16 cellular contexts compared by ENCODE assay signal in the genomic region with DNA sequence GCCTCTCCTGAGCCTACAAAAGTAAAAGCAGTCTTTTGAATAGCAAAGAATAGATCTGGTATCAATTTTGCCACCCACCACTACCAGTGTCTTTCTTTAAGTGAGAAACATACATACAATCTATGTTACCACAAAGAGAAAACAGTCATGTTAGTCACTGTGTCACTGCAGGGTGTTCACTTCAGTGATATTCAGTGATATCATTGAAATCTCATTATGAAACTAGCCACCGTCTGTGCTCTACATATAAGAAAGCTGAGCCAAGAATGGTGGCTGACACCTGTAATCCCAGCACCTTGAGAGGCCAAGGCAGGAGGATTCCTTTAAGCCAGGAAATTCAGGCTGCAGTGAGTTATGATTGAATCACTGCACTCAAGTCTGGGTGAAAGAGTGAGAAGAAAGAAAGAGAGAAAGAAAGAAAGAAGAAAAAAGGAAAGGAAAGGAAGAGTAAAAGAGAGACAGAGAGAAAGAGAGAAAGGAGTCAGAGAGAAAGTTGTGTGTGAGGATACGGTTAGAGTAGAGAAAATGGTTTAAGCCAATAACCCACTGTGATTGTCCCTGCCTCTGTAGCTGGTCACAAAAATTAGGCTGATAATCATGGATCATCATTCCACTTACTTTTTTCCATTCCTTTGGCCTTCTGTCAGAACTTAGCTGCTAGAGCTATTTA.
A peak's percentile ranks its signal among the peaks of the same experiment; 100 is the strongest.
DNase-seq lines count a peak whose midpoint lies in the region; ATAC-seq and TF ChIP-seq lines count a peak whose summit lies in the region.
"Had no signal": no experiment of that assay in that cellular context is flagged by ENCODE, and none has a peak within 500 bp of the region (broad histone marks: within the 10 kb centered on the region; RNA-seq: fewer than 3 reads in every experiment).

No MANE protein-coding gene starts in this region.

- CTCF ChIA-PET in activated CD8-positive, alpha-beta memory T cell treated with anti-CD3 and anti-CD28 coated beads, Interleukin-2, amount 10 ng/mL, durations not matched to agents 7 days and 5 days (lab: Charles Lee), result no interaction called here

- H3K4me1 ChIP-seq in lower lobe of right lung, result no peaks in the 10 kb centered on the region
- H3K4me1 ChIP-seq: BLaER1, Caco-2 had no signal

- H3K9me3 ChIP-seq in lower lobe of right lung, result no peaks in the 10 kb centered on the region
- H3K9me3 ChIP-seq: Caco-2 had no signal

- H3K27ac Mint-ChIP-seq in activated CD8-positive, alpha-beta memory T cell treated with anti-CD3 and anti-CD28 coated beads, Interleukin-2, amount 10 ng/mL, durations not matched to agents 7 days and 5 days, result no peak overlapping the region
- H3K27ac Mint-ChIP-seq in activated naive CD4-positive, alpha-beta T cell treated with anti-CD3 and anti-CD28 coated beads, Interleukin-2, amount 50 U/mL, for 72 hours, result no peak overlapping the region

- no peak for TF ChIP-seq CTCF in lower lobe of right lung (IDR thresholded peaks at IDR 0.05)

- H3K27me3 ChIP-seq in lower lobe of right lung (ENCODE audit: low read depth), result no peaks in the 10 kb centered on the region
- H3K27me3 ChIP-seq: BLaER1 had no signal

- DNase-seq in NCI-H82 (lab: John Stamatoyannopoulos, UW), result peak; percentile 20
- DNase-seq in NCI-H82 treated with DMSO at 0.1 percent for 48 hours (lab: John Stamatoyannopoulos, UW; ENCODE audit: unreplicated experiment), result no peak
- no peak for DNase-seq in activated CD8-positive, alpha-beta memory T cell treated with anti-CD3 and anti-CD28 coated beads, Interleukin-2, amount 10 ng/mL, durations not matched to agents 7 days and 5 days
- DNase-seq in activated CD8-positive, alpha-beta memory T cell treated with anti-CD3 and anti-CD28 coated beads, Interleukin-2, amount 50 U/mL, for 4 hours, result no peak
- no peak for DNase-seq in activated naive CD4-positive, alpha-beta T cell treated with anti-CD3 and anti-CD28 coated beads, Interleukin-2, amount 50 U/mL, for 72 hours (ENCODE audit: low spot score in 2 of 2)
- no peak for DNase-seq in activated naive CD4-positive, alpha-beta T cell treated with anti-CD3 and anti-CD28 coated beads, Interleukin-2, amount 50 U/mL, for 16 hours
- no peak for DNase-seq in stimulated activated naive CD8-positive, alpha-beta T cell treated with anti-CD3 and anti-CD28 coated beads, Interleukin-15, Interleukin-2, amounts not matched to agents 100 U/mL and 50 U/mL, for 24 hours
- DNase-seq in lower lobe of right lung, result no peak
- DNase-seq: Caco-2; CD8-positive, alpha-beta memory T cell; DND-41; GDM1; GOT3; H9 had no signal

- no peak overlapping the region for H3K4me3 ChIP-seq in lower lobe of right lung
- H3K4me3 ChIP-seq: BLaER1 had no signal

- H3K4me1 Mint-ChIP-seq in activated CD8-positive, alpha-beta memory T cell treated with anti-CD3 and anti-CD28 coated beads, Interleukin-2, amount 10 ng/mL, durations not matched to agents 7 days and 5 days, result peaks cover 6% of the 10 kb centered on the region
- H3K4me1 Mint-ChIP-seq: H9 had no signal

- no peak overlapping the region for H3K27ac ChIP-seq in lower lobe of right lung
- H3K27ac ChIP-seq: 22Rv1, BLaER1 had no signal

- no peaks in the 10 kb centered on the region for H3K36me3 ChIP-seq in lower lobe of right lung
- H3K36me3 ChIP-seq: BLaER1 had no signal

- peaks cover 3% of the 10 kb centered on the region for H3K27me3 Mint-ChIP-seq in activated CD8-positive, alpha-beta memory T cell treated with anti-CD3 and anti-CD28 coated beads, Interleukin-2, amount 10 ng/mL, durations not matched to agents 7 days and 5 days
- H3K27me3 Mint-ChIP-seq: CD8-positive, alpha-beta memory T cell had no signal

- intact Hi-C loops in lower lobe of right lung (cut with DNase I), result no loop called here

- peaks cover 3% of the 10 kb centered on the region for H3K9me3 Mint-ChIP-seq in activated CD8-positive, alpha-beta memory T cell treated with anti-CD3 and anti-CD28 coated beads, Interleukin-2, amount 10 ng/mL, durations not matched to agents 7 days and 5 days (ENCODE audit: low read depth)
- peaks cover 10% of the 10 kb centered on the region in 2 donors for H3K9me3 Mint-ChIP-seq in activated naive CD4-positive, alpha-beta T cell treated with anti-CD3 and anti-CD28 coated beads, Interleukin-2, amount 50 U/mL, for 72 hours
- H3K9me3 Mint-ChIP-seq: H9 had no signal

- H3K4me3 Mint-ChIP-seq in activated CD8-positive, alpha-beta memory T cell treated with anti-CD3 and anti-CD28 coated beads, Interleukin-2, amount 10 ng/mL, durations not matched to agents 7 days and 5 days, result no peak overlapping the region
- H3K4me3 Mint-ChIP-seq: CD8-positive, alpha-beta memory T cell; H9 had no signal

- peaks cover 1% of the 10 kb centered on the region for H3K36me3 Mint-ChIP-seq in activated CD8-positive, alpha-beta memory T cell treated with anti-CD3 and anti-CD28 coated beads, Interleukin-2, amount 10 ng/mL, durations not matched to agents 7 days and 5 days
- H3K36me3 Mint-ChIP-seq in activated naive CD4-positive, alpha-beta T cell treated with anti-CD3 and anti-CD28 coated beads, Interleukin-2, amount 50 U/mL, for 72 hours, result peaks cover 8 to 14% of the 10 kb centered on the region in 2 donors

- ATAC-seq in activated CD8-positive, alpha-beta memory T cell treated with anti-CD3 and anti-CD28 coated beads, Interleukin-2, amount 10 ng/mL, durations not matched to agents 7 days and 5 days, result peak; percentile 20
- ATAC-seq in activated naive CD4-positive, alpha-beta T cell treated with anti-CD3 and anti-CD28 coated beads, Interleukin-2, amount 50 U/mL, for 72 hours, result peak; percentile 61 to 99
- ATAC-seq in stimulated activated naive CD8-positive, alpha-beta T cell treated with anti-CD3 and anti-CD28 coated beads, Interleukin-15, Interleukin-2, amounts not matched to agents 100 U/mL and 50 U/mL, for 24 hours, result peak; percentile 81
- ATAC-seq in lower lobe of right lung, result no peak

Comparison
In these comparisons a context has a peak if more than half of its experiments do, and no peak if none do; other contexts are left out.
1. ATAC-seq: peak in activated CD8-positive, alpha-beta memory T cell treated with anti-CD3 and anti-CD28 coated beads, Interleukin-2, amount 10 ng/mL, durations not matched to agents 7 days and 5 days (single experiment), activated naive CD4-positive, alpha-beta T cell treated with anti-CD3 and anti-CD28 coated beads, Interleukin-2, amount 50 U/mL, for 72 hours (2 of 2) and stimulated activated naive CD8-positive, alpha-beta T cell treated with anti-CD3 and anti-CD28 coated beads, Interleukin-15, Interleukin-2, amounts not matched to agents 100 U/mL and 50 U/mL, for 24 hours (single experiment); none in lower lobe of right lung (0 of 2).